ENCODE assay signal across 21 cellular contexts in the genomic region with DNA sequence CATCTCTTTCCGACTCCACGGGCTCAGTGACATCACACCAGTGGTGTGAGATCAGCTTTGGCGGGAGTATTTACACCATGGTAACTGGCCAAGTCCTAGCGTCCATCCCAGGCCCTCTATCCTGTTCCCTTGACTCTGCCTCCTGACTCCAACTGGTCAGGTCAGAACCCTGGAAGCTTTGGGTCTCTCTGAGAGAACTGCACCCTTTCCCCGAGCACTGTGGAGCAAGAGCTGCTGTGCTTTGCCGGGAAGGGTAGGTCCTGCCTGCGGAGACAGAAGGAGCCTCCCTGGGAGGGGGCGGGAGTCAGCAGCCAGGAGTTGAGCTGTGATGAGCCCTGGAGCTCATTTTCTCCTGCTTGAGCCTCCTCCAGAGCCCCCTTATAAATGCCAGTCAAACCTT.
"Had no signal": no experiment of that assay in that cellular context is flagged by ENCODE, and none has a peak within 500 bp of the region (broad histone marks: within the 10 kb centered on the region; RNA-seq: fewer than 3 reads in every experiment).

No MANE protein-coding gene starts in this region.

- H3K4me1 Mint-ChIP-seq: activated CD4-positive, alpha-beta T cell treated with anti-CD3 and anti-CD28 coated beads, Interleukin-2, amount 10 ng/mL, durations not matched to agents 7 days and 5 days; activated CD8-positive, alpha-beta memory T cell treated with anti-CD3 and anti-CD28 coated beads, Interleukin-2, amount 10 ng/mL, durations not matched to agents 7 days and 5 days; activated naive CD4-positive, alpha-beta T cell treated with anti-CD3 and anti-CD28 coated beads, Interleukin-2, amount 10 ng/mL, durations not matched to agents 7 days and 5 days had no signal

- H3K9me3 Mint-ChIP-seq: activated CD8-positive, alpha-beta T cell treated with anti-CD3 and anti-CD28 coated beads for 36 hours; T-helper 1 cell treated with Interleukin-12 subunit alpha and Interleukin-12 subunit beta and Interleukin-4 antibody, amounts not matched to agents 30 μg/mL and 1 μg/mL, for 36 hours had no signal

- H3K36me3 ChIP-seq: heart right ventricle, lower lobe of right lung, right lobe of liver, thyroid gland had no signal

- H3K36me3 Mint-ChIP-seq: activated CD8-positive, alpha-beta memory T cell treated with anti-CD3 and anti-CD28 coated beads, Interleukin-2, amount 10 ng/mL, durations not matched to agents 7 days and 5 days; activated naive CD4-positive, alpha-beta T cell treated with anti-CD3 and anti-CD28 coated beads, Interleukin-2, amount 10 ng/mL, durations not matched to agents 7 days and 5 days had no signal

- H3K4me2 ChIP-seq: smooth muscle cell had no signal

- H3K9me3 ChIP-seq: lower lobe of right lung, right lobe of liver, thyroid gland had no signal

- H3K27ac ChIP-seq: heart right ventricle, lower lobe of right lung, right lobe of liver, thyroid gland had no signal

- H3K4me3 Mint-ChIP-seq: activated CD4-positive, alpha-beta T cell treated with anti-CD3 and anti-CD28 coated beads, Interleukin-2, amount 10 ng/mL, durations not matched to agents 7 days and 5 days; activated CD8-positive, alpha-beta memory T cell treated with anti-CD3 and anti-CD28 coated beads, Interleukin-2, amount 10 ng/mL, durations not matched to agents 7 days and 5 days; activated CD8-positive, alpha-beta T cell treated with anti-CD3 and anti-CD28 coated beads for 36 hours; activated naive CD4-positive, alpha-beta T cell treated with anti-CD3 and anti-CD28 coated beads, Interleukin-2, amount 10 ng/mL, durations not matched to agents 7 days and 5 days; naive thymus-derived CD8-positive, alpha-beta T cell; T-helper 1 cell treated with Interleukin-12 subunit alpha and Interleukin-12 subunit beta and Interleukin-4 antibody, amounts not matched to agents 30 μg/mL and 1 μg/mL, for 36 hours had no signal

- H3K27me3 ChIP-seq: heart right ventricle, right lobe of liver, thyroid gland had no signal

- ATAC-seq: activated CD4-positive, CD25-positive, alpha-beta regulatory T cell treated with anti-CD3 and anti-CD28 coated beads, Interleukin-2, amount 50 U/mL, for 24 hours; activated CD8-positive, alpha-beta memory T cell treated with anti-CD3 and anti-CD28 coated beads, Interleukin-2, amount 10 ng/mL, durations not matched to agents 7 days and 5 days; activated CD8-positive, alpha-beta T cell treated with anti-CD3 and anti-CD28 coated beads for 36 hours; heart right ventricle; left lobe of liver; lower lobe of right lung; naive thymus-derived CD8-positive, alpha-beta T cell; right lobe of liver; stimulated activated naive CD8-positive, alpha-beta T cell treated with anti-CD3 and anti-CD28 coated beads, Interleukin-15, Interleukin-2, amounts not matched to agents 100 U/mL and 50 U/mL, for 24 hours had no signal

- H3K27ac Mint-ChIP-seq: activated CD4-positive, alpha-beta T cell treated with anti-CD3 and anti-CD28 coated beads, Interleukin-2, amount 10 ng/mL, durations not matched to agents 7 days and 5 days; activated CD8-positive, alpha-beta memory T cell treated with anti-CD3 and anti-CD28 coated beads, Interleukin-2, amount 10 ng/mL, durations not matched to agents 7 days and 5 days; activated CD8-positive, alpha-beta T cell treated with anti-CD3 and anti-CD28 coated beads for 36 hours; activated naive CD4-positive, alpha-beta T cell treated with anti-CD3 and anti-CD28 coated beads, Interleukin-2, amount 10 ng/mL, durations not matched to agents 7 days and 5 days; naive thymus-derived CD8-positive, alpha-beta T cell; T-helper 1 cell treated with Interleukin-12 subunit alpha and Interleukin-12 subunit beta and Interleukin-4 antibody, amounts not matched to agents 30 μg/mL and 1 μg/mL, for 36 hours had no signal

- H3K27me3 Mint-ChIP-seq: activated CD8-positive, alpha-beta T cell treated with anti-CD3 and anti-CD28 coated beads for 36 hours had no signal

- H3K4me3 ChIP-seq: heart right ventricle, lower lobe of right lung, right lobe of liver, smooth muscle cell, thyroid gland had no signal

- DNase-seq: activated CD4-positive, alpha-beta T cell treated with anti-CD3 and anti-CD28 coated beads, Interleukin-2, amount 10 ng/mL, durations not matched to agents 7 days and 5 days; activated CD8-positive, alpha-beta memory T cell treated with anti-CD3 and anti-CD28 coated beads, Interleukin-2, amount 10 ng/mL, durations not matched to agents 7 days and 5 days; activated CD8-positive, alpha-beta T cell treated with anti-CD3 and anti-CD28 coated beads for 36 hours; activated effector memory CD4-positive, alpha-beta T cell treated with anti-CD3 and anti-CD28 coated beads, Interleukin-2, amount 50 U/mL, for 16 hours; activated naive CD4-positive, alpha-beta T cell treated with anti-CD3 and anti-CD28 coated beads, Interleukin-2, amount 10 ng/mL, durations not matched to agents 7 days and 5 days; activated T-cell treated with anti-CD3 and anti-CD28 coated beads for 4 hours; amygdala; cortex of kidney; heart right ventricle; lower lobe of right lung; stimulated activated CD4-positive, alpha-beta T cell treated with anti-CD3 and anti-CD28 coated beads, Interleukin-2, amount 100 ng/mL, for 48 hours; stimulated activated CD8-positive, alpha-beta memory T cell treated with anti-CD3 and anti-CD28 coated beads, Interleukin-4, amount 100 ng/mL, for 48 hours; stimulated activated naive CD8-positive, alpha-beta T cell treated with anti-CD3 and anti-CD28 coated beads, Interleukin-15, Interleukin-2, amounts not matched to agents 100 U/mL and 50 U/mL, for 24 hours; T1000; thyroid gland had no signal

- H3K4me1 ChIP-seq: lower lobe of right lung, right lobe of liver, thyroid gland had no signal
